24 cellular contexts compared by ENCODE assay signal in the genomic region with DNA sequence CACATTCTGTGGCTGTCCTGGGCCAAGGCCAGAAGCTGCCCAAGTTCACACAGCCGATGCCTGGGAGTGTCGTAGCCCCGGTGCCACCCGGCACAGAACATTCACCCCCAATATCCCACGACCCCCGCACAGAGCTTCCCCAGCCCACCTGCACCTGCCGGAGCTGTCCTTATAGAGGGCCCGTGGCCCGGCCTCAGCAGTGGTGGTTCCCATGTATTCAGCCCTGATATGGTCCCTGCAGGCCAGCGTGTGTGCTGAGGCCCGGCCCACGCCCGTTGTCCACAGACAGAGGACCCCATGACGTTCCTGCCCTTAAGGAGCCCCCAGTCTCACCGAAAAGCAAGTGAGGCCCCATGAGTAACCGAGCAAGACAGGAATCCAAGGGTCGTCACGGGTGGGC. TPM values are rescaled to one million over a fixed set of nuclear protein-coding genes. Genes with fewer than 3 reads are reported as not detected.
"Had no signal": no experiment of that assay in that cellular context is flagged by ENCODE, and none has a peak within 500 bp of the region (broad histone marks: within the 10 kb centered on the region; RNA-seq: fewer than 3 reads in every experiment).

No MANE protein-coding gene starts in this region.

- H3K4me3 ChIP-seq: hepatocyte, neural progenitor cell, smooth muscle cell, tibial artery, upper lobe of right lung had no signal

- H2AFZ ChIP-seq: hepatocyte, neural progenitor cell had no signal

- H3K9ac ChIP-seq: neural progenitor cell had no signal

- H3K27ac Mint-ChIP-seq: activated CD4-positive, alpha-beta memory T cell treated with anti-CD3 and anti-CD28 coated beads for 36 hours; activated naive CD4-positive, alpha-beta T cell treated with anti-CD3 and anti-CD28 coated beads, Interleukin-2, amount 10 ng/mL, durations not matched to agents 7 days and 5 days; activated naive CD8-positive, alpha-beta T cell treated with anti-CD3 and anti-CD28 coated beads, Interleukin-2, amount 10 ng/mL, durations not matched to agents 7 days and 5 days; activated T-helper 1 cell treated with anti-CD3 and anti-CD28 coated beads, Interleukin-12 subunit alpha, Interleukin-12 subunit beta, Interleukin-2, Interleukin-4 antibody, amounts not matched to agents 30 ng/mL and 10 ng/mL and 1 ng/mL, durations not matched to agents 14 hours and 24 hours and 36 hours; endodermal cell; memory B cell; natural killer cell; neural progenitor cell; stimulated activated naive B cell treated with anti-CD40 and anti-IgM and Interleukin-4, amounts not matched to agents 10 μg/mL and 1 μg/mL and 100 μg/mL, for 72 hours; T-helper 1 cell treated with Interleukin-12 subunit alpha and Interleukin-12 subunit beta and Interleukin-4 antibody, amounts not matched to agents 30 μg/mL and 1 μg/mL, for 36 hours had no signal

- FAIRE-seq: astrocyte, TTC549 had no signal

- H3K36me3 ChIP-seq: brain microvascular endothelial cell, esophagus muscularis mucosa, neural progenitor cell, right lobe of liver, stomach, tibial artery, upper lobe of right lung, WERI-Rb-1 had no signal

- H3K4me2 ChIP-seq: neural progenitor cell had no signal

- H3K27ac ChIP-seq: brain microvascular endothelial cell, esophagus muscularis mucosa, foreskin keratinocyte, hepatocyte, neural progenitor cell, right lobe of liver, stomach, tibial artery, upper lobe of right lung, WERI-Rb-1 had no signal

- H3K4me1 ChIP-seq: foreskin keratinocyte, neural progenitor cell, tibial artery had no signal

- H3K27me3 ChIP-seq: right lobe of liver had no signal

- H3K9me3 Mint-ChIP-seq: activated CD4-positive, alpha-beta memory T cell treated with anti-CD3 and anti-CD28 coated beads for 36 hours; activated naive CD4-positive, alpha-beta T cell treated with anti-CD3 and anti-CD28 coated beads, Interleukin-2, amount 10 ng/mL, durations not matched to agents 7 days and 5 days; activated naive CD8-positive, alpha-beta T cell treated with anti-CD3 and anti-CD28 coated beads, Interleukin-2, amount 10 ng/mL, durations not matched to agents 7 days and 5 days; activated T-helper 1 cell treated with anti-CD3 and anti-CD28 coated beads, Interleukin-12 subunit alpha, Interleukin-12 subunit beta, Interleukin-2, Interleukin-4 antibody, amounts not matched to agents 30 ng/mL and 10 ng/mL and 1 ng/mL, durations not matched to agents 14 hours and 24 hours and 36 hours; endodermal cell; memory B cell; natural killer cell; neural progenitor cell; T-helper 1 cell treated with Interleukin-12 subunit alpha and Interleukin-12 subunit beta and Interleukin-4 antibody, amounts not matched to agents 30 μg/mL and 1 μg/mL, for 36 hours had no signal

- H3K36me3 Mint-ChIP-seq: activated CD4-positive, alpha-beta memory T cell treated with anti-CD3 and anti-CD28 coated beads for 36 hours; activated naive CD4-positive, alpha-beta T cell treated with anti-CD3 and anti-CD28 coated beads, Interleukin-2, amount 10 ng/mL, durations not matched to agents 7 days and 5 days; activated naive CD8-positive, alpha-beta T cell treated with anti-CD3 and anti-CD28 coated beads, Interleukin-2, amount 10 ng/mL, durations not matched to agents 7 days and 5 days; memory B cell; natural killer cell; neural progenitor cell; stimulated activated naive B cell treated with anti-CD40 and anti-IgM and Interleukin-4, amounts not matched to agents 10 μg/mL and 1 μg/mL and 100 μg/mL, for 72 hours had no signal

- H3K4me1 Mint-ChIP-seq: activated naive CD4-positive, alpha-beta T cell treated with anti-CD3 and anti-CD28 coated beads, Interleukin-2, amount 10 ng/mL, durations not matched to agents 7 days and 5 days had no signal

- H3K79me2 ChIP-seq: hepatocyte had no signal

- H3K4me3 Mint-ChIP-seq: activated CD4-positive, alpha-beta memory T cell treated with anti-CD3 and anti-CD28 coated beads for 36 hours; activated naive CD4-positive, alpha-beta T cell treated with anti-CD3 and anti-CD28 coated beads, Interleukin-2, amount 10 ng/mL, durations not matched to agents 7 days and 5 days; activated naive CD8-positive, alpha-beta T cell treated with anti-CD3 and anti-CD28 coated beads, Interleukin-2, amount 10 ng/mL, durations not matched to agents 7 days and 5 days; activated T-helper 1 cell treated with anti-CD3 and anti-CD28 coated beads, Interleukin-12 subunit alpha, Interleukin-12 subunit beta, Interleukin-2, Interleukin-4 antibody, amounts not matched to agents 30 ng/mL and 10 ng/mL and 1 ng/mL, durations not matched to agents 14 hours and 24 hours and 36 hours; endodermal cell; memory B cell; natural killer cell; neural progenitor cell; stimulated activated naive B cell treated with anti-CD40 and anti-IgM and Interleukin-4, amounts not matched to agents 10 μg/mL and 1 μg/mL and 100 μg/mL, for 72 hours; T-helper 1 cell treated with Interleukin-12 subunit alpha and Interleukin-12 subunit beta and Interleukin-4 antibody, amounts not matched to agents 30 μg/mL and 1 μg/mL, for 36 hours had no signal

- H3K9me3 ChIP-seq: esophagus muscularis mucosa, right lobe of liver, stomach, tibial artery, upper lobe of right lung had no signal

RNA-seq across cellular contexts. Expression of a gene that starts 5.3 kb away (rescaled TPM):
- total RNA-seq: activated CD4-positive, alpha-beta memory T cell treated with anti-CD3 and anti-CD28 coated beads for 36 hours; activated CD8-positive, alpha-beta memory T cell treated with anti-CD3 and anti-CD28 coated beads for 36 hours; activated naive CD8-positive, alpha-beta T cell treated with anti-CD3 and anti-CD28 coated beads, Interleukin-2, amount 10 ng/mL, durations not matched to agents 7 days and 5 days; activated T-helper 1 cell treated with anti-CD3 and anti-CD28 coated beads, Interleukin-12 subunit alpha, Interleukin-12 subunit beta, Interleukin-2, Interleukin-4 antibody, amounts not matched to agents 30 ng/mL and 10 ng/mL and 1 ng/mL, durations not matched to agents 14 hours and 24 hours and 36 hours; astrocyte; foreskin keratinocyte; omental fat pad; smooth muscle cell had no signal
- polyA plus RNA-seq: foreskin keratinocyte, hepatocyte, smooth muscle cell, stomach had no signal
